In genomic region chr7:110813986-110814385, GRCh38 we compare ENCODE assay signal across 25 cellular contexts.
"Had no signal": no experiment of that assay in that cellular context is flagged by ENCODE, and none has a peak within 500 bp of the region (broad histone marks: within the 10 kb centered on the region; RNA-seq: fewer than 3 reads in every experiment).

No MANE protein-coding gene starts in this region.

- H3K9me3 ChIP-seq: colonic mucosa, esophagus muscularis mucosa, esophagus squamous epithelium, gastrocnemius medialis, gastroesophageal sphincter, heart left ventricle had no signal

- ATAC-seq: effector memory CD8-positive, alpha-beta T cell; esophagus mucosa; foreskin keratinocyte; gastrocnemius medialis; gastroesophageal sphincter; heart left ventricle; heart right ventricle had no signal

- H3K27ac ChIP-seq: colonic mucosa, coronary artery, dorsolateral prefrontal cortex, epithelial cell of prostate, esophagus muscularis mucosa, esophagus squamous epithelium, foreskin keratinocyte, gastrocnemius medialis, gastroesophageal sphincter, heart left ventricle, heart right ventricle had no signal

- H3K27me3 ChIP-seq: colonic mucosa, dorsolateral prefrontal cortex, esophagus muscularis mucosa, esophagus squamous epithelium, foreskin keratinocyte, gastrocnemius medialis, gastroesophageal sphincter, heart left ventricle, heart right ventricle had no signal

- H3K36me3 ChIP-seq: colonic mucosa, esophagus muscularis mucosa, esophagus squamous epithelium, gastrocnemius medialis, gastroesophageal sphincter, heart left ventricle, heart right ventricle had no signal

- DNase-seq: colonic mucosa; cortex of kidney; dermis blood vessel endothelial cell; dorsolateral prefrontal cortex; effector CD4-positive, alpha-beta T cell; effector CD8-positive, alpha-beta T cell; effector memory CD4-positive, alpha-beta T cell; effector memory CD8-positive, alpha-beta T cell; endodermal cell; erythroblast; esophagus squamous epithelium; foreskin fibroblast; foreskin keratinocyte; foreskin melanocyte; gastrocnemius medialis; glutamatergic neuron; head of caudate nucleus; heart left ventricle; heart right ventricle had no signal

- FAIRE-seq: endometrium had no signal

- H3K4me1 ChIP-seq: colonic mucosa, esophagus muscularis mucosa, esophagus squamous epithelium, foreskin keratinocyte, gastrocnemius medialis, gastroesophageal sphincter, heart left ventricle, heart right ventricle had no signal

- H3K4me3 ChIP-seq: colonic mucosa, coronary artery, dorsolateral prefrontal cortex, esophagus muscularis mucosa, esophagus squamous epithelium, gastrocnemius medialis, gastroesophageal sphincter, heart left ventricle, heart right ventricle had no signal
